ENCODE assay signal across 15 cellular contexts in the genomic region with DNA sequence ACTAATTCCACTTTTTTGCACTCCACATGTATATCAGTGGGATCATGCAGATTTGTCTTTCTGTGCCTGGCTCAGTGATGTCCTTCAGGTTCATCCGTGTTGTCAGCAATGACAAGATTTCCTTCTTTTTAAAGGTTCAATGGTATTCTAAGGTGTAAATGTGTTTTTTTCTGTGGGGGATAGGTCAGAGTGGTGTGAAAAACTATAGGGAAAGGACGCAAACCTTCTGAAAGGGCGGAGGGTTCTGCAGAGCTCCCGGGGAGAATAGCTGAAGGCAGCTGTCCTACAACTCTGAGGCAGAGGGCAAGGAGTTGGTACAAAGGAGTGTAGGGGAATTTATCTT. TPM values are rescaled to one million over a fixed set of nuclear protein-coding genes. Genes with fewer than 3 reads are reported as not detected.
A peak's percentile ranks its signal among the peaks of the same experiment; 100 is the strongest.
DNase-seq lines count a peak whose midpoint lies in the region; ATAC-seq and TF ChIP-seq lines count a peak whose summit lies in the region.
"Had no signal": no experiment of that assay in that cellular context is flagged by ENCODE, and none has a peak within 500 bp of the region (broad histone marks: within the 10 kb centered on the region; RNA-seq: fewer than 3 reads in every experiment).

No MANE protein-coding gene starts in this region.

- CTCF ChIA-PET in Calu3 (lab: Charles Lee), result no interaction called here

- H3K27ac Mint-ChIP-seq in Calu3 (ENCODE audit: unreplicated experiment) (no peak overlapping the region), nephron progenitor cell (no peak overlapping the region)

- H3K27me3 Mint-ChIP-seq in Calu3 (ENCODE audit: unreplicated experiment), result no peaks in the 10 kb centered on the region
- peaks cover 32% of the 10 kb centered on the region for H3K27me3 Mint-ChIP-seq in nephron progenitor cell (ENCODE audit: low read depth, poor library complexity)

- peak overlapping the region; percentile 0 for H3K4me3 Mint-ChIP-seq in Calu3 (ENCODE audit: low read depth, unreplicated experiment)
- peak overlapping the region; percentile 35 for H3K4me3 Mint-ChIP-seq in nephron progenitor cell

- H3K36me3 Mint-ChIP-seq in Calu3 (ENCODE audit: insufficient read depth, unreplicated experiment), result peaks cover 58% of the 10 kb centered on the region
- no peaks in the 10 kb centered on the region for H3K36me3 Mint-ChIP-seq in nephron progenitor cell (ENCODE audit: low read depth)

- H3K9me3 Mint-ChIP-seq in Calu3 (ENCODE audit: low read depth, unreplicated experiment), result no peaks in the 10 kb centered on the region
- no peaks in the 10 kb centered on the region for H3K9me3 Mint-ChIP-seq in nephron progenitor cell
- H3K9me3 Mint-ChIP-seq: activated naive CD4-positive, alpha-beta T cell treated with anti-CD3 and anti-CD28 coated beads, Interleukin-2, amount 50 U/mL, for 72 hours had no signal

- peaks cover 7 to 21% of the 10 kb centered on the region in 2 donors for H3K4me1 ChIP-seq in breast epithelium

- no TSS peak for BruUV-seq in Calu3 (replicated peaks; lab: Mats Ljungman, UMichigan)

- no peaks in the 10 kb centered on the region for H3K27me3 ChIP-seq in breast epithelium
- H3K27me3 ChIP-seq: gastrocnemius medialis had no signal

- TF ChIP-seq POLR2A in breast epithelium (IDR thresholded peaks at IDR 0.05), result no peak

- no peak for DNase-seq in Calu3
- DNase-seq in breast epithelium (ENCODE audit: low spot score in 2 of 2), result no peak
- no peak for DNase-seq in nephron progenitor cell
- no peak for DNase-seq in stimulated activated CD4-positive, alpha-beta T cell treated with anti-CD3 and anti-CD28 coated beads, Interleukin-15, amount 100 ng/mL, for 24 hours
- no peak for DNase-seq in hippocampal formation (lab: John Stamatoyannopoulos, UW)
- DNase-seq: central memory CD4-positive, alpha-beta T cell; gastrocnemius medialis; GF-D8; NCI-H1930; NCI-H524; psoas muscle had no signal

- TF ChIP-seq CTCF in C4-2B (conservative IDR thresholded peaks at IDR 0.05) (no peak), Calu3 (IDR thresholded peaks at IDR 0.05; ENCODE audit: unreplicated experiment) (no peak), breast epithelium (IDR thresholded peaks at IDR 0.05) (no peak), nephron progenitor cell (IDR thresholded peaks at IDR 0.05) (no peak)

- no peak overlapping the region for H3K4me3 ChIP-seq in breast epithelium
- H3K4me3 ChIP-seq: gastrocnemius medialis, psoas muscle had no signal

- H3K36me3 ChIP-seq in breast epithelium, result no peaks in the 10 kb centered on the region
- H3K36me3 ChIP-seq: gastrocnemius medialis had no signal

- H3K4me1 Mint-ChIP-seq in Calu3 (ENCODE audit: low read depth, unreplicated experiment) (peaks cover 57% of the 10 kb centered on the region), nephron progenitor cell (peaks cover 61% of the 10 kb centered on the region)

- ATAC-seq in HG03280 (IDR thresholded peaks at IDR 0.05; ENCODE audit: unreplicated experiment), result no peak
- ATAC-seq: activated naive CD4-positive, alpha-beta T cell treated with anti-CD3 and anti-CD28 coated beads, Interleukin-2, amount 50 U/mL, for 72 hours; gastrocnemius medialis; psoas muscle had no signal

- H3K27ac ChIP-seq in C4-2B (peak overlapping the region; percentile 89), breast epithelium (peak overlapping the region; percentile 96 to 99)

- intact Hi-C loops in Calu3 (cut with micrococcal nuclease; ENCODE audit: unreplicated experiment), result loop anchor here (5.0 to 10.0 kb wide), 2 partner anchors 42 to 51 kb away; no protein-coding TSS in a partner anchor
- intact Hi-C loops in breast epithelium (cut with DNase I; ENCODE audit: low total_unique reads), result no loop called here

- H3K9me3 ChIP-seq in breast epithelium, result no peaks in the 10 kb centered on the region
- H3K9me3 ChIP-seq: gastrocnemius medialis, psoas muscle had no signal

RNA-seq across cellular contexts. Expression of a gene that starts 21.9 kb away (rescaled TPM):
- total RNA-seq in Calu3 (2022), result 157 and 160 TPM in 2 replicates
- 10 to 100 TPM; 50.7 to 85.9 (median 75.2) TPM for total RNA-seq in breast epithelium

RNA-seq across cellular contexts. Expression of a gene that starts 22.0 kb away (rescaled TPM):
- total RNA-seq in Calu3 (2022) (0.34 TPM in 1 of 2 replicates, not detected in the other), breast epithelium (1 to 10 TPM in 2 of 3 donors, not detected in 1; 1.3 to 1.8 TPM)
- total RNA-seq: M059J had no signal

RNA-seq across cellular contexts. Expression of a gene that starts 38.1 kb away (rescaled TPM):
- total RNA-seq in Calu3 (2022) (10.4 and 13.4 TPM in 2 replicates), breast epithelium (10 to 100 TPM; 11.5 to 23.9 (median 16.2) TPM)
